29 cellular contexts compared by ENCODE assay signal in genomic region chr12:125003021-125003420, GRCh38.
"Had no signal": no experiment of that assay in that cellular context is flagged by ENCODE, and none has a peak within 500 bp of the region (broad histone marks: within the 10 kb centered on the region; RNA-seq: fewer than 3 reads in every experiment).

No MANE protein-coding gene starts in this region.

- H3K4me1 Mint-ChIP-seq: mesothelial cell of epicardium, neural progenitor cell had no signal

- H3K27me3 Mint-ChIP-seq: naive B cell; stimulated activated naive CD8-positive, alpha-beta T cell treated with anti-CD3 and anti-CD28 coated beads, Interleukin-15, Interleukin-2, amounts not matched to agents 100 ng/mL and 50 ng/mL, for 24 hours; type B pancreatic cell had no signal

- H3K9me3 ChIP-seq: left lung, lower lobe of right lung, pancreas, prostate gland, sigmoid colon, spleen, suprapubic skin, thoracic aorta, tibial artery, uterus had no signal

- H3K4me1 ChIP-seq: left lung, lower lobe of right lung, neural progenitor cell, pancreas, prostate gland, sigmoid colon, suprapubic skin, tibial artery, uterus had no signal

- ATAC-seq: left colon; left lung; lower lobe of right lung; natural killer cell; pancreas; right cardiac atrium; stimulated activated effector memory CD8-positive, alpha-beta T cell treated with anti-CD3 and anti-CD28 coated beads, Interleukin-12 subunit alpha, Interleukin-12 subunit beta, amount 100 ng/mL, for 72 hours had no signal

- H3K4me2 ChIP-seq: neural progenitor cell had no signal

- H3K36me3 Mint-ChIP-seq: immature natural killer cell, natural killer cell had no signal

- H3K9me3 Mint-ChIP-seq: immature natural killer cell; naive B cell; natural killer cell; stimulated activated effector memory CD8-positive, alpha-beta T cell treated with anti-CD3 and anti-CD28 coated beads, Interleukin-12 subunit alpha, Interleukin-12 subunit beta, amount 100 ng/mL, for 72 hours; stimulated activated naive CD8-positive, alpha-beta T cell treated with anti-CD3 and anti-CD28 coated beads, Interleukin-15, Interleukin-2, amounts not matched to agents 100 ng/mL and 50 ng/mL, for 24 hours; type B pancreatic cell had no signal

- H3K36me3 ChIP-seq: left lung, lower lobe of right lung, neural progenitor cell, pancreas, prostate gland, sigmoid colon, suprapubic skin, thoracic aorta, tibial artery, uterus had no signal

- H3K4me3 ChIP-seq: left lung, lower lobe of right lung, neural progenitor cell, pancreas, prostate gland, sigmoid colon, spleen, suprapubic skin, thoracic aorta, tibial artery, uterus had no signal

- H3K4me3 Mint-ChIP-seq: mesothelial cell of epicardium; natural killer cell; nephron progenitor cell; neural progenitor cell; stimulated activated effector memory CD8-positive, alpha-beta T cell treated with anti-CD3 and anti-CD28 coated beads, Interleukin-12 subunit alpha, Interleukin-12 subunit beta, amount 100 ng/mL, for 72 hours; stimulated activated naive CD8-positive, alpha-beta T cell treated with anti-CD3 and anti-CD28 coated beads, Interleukin-15, Interleukin-2, amounts not matched to agents 100 ng/mL and 50 ng/mL, for 24 hours; type B pancreatic cell had no signal

- H3K27me3 ChIP-seq: left lung, neural progenitor cell, pancreas, sigmoid colon, spleen, suprapubic skin, tibial artery, uterus had no signal

- H3K27ac Mint-ChIP-seq: mesothelial cell of epicardium; nephron progenitor cell; neural progenitor cell; stimulated activated naive CD8-positive, alpha-beta T cell treated with anti-CD3 and anti-CD28 coated beads, Interleukin-15, Interleukin-2, amounts not matched to agents 100 ng/mL and 50 ng/mL, for 24 hours; type B pancreatic cell had no signal

- H3K9ac ChIP-seq: neural progenitor cell had no signal

- H3K27ac ChIP-seq: left lung, lower lobe of right lung, neural progenitor cell, pancreas, prostate gland, sigmoid colon, spleen, suprapubic skin, thoracic aorta, tibial artery, uterus had no signal

- DNase-seq: hypothalamus; immature natural killer cell; left colon; lower lobe of right lung; mammary epithelial cell; mesenchymal stem cell; naive B cell; natural killer cell; nephron progenitor cell; nucleus accumbens; pancreas; retina; right cardiac atrium; sigmoid colon; small intestine; spleen; stimulated activated CD4-positive, alpha-beta T cell treated with anti-CD3 and anti-CD28 coated beads, Interleukin-4, amount 100 ng/mL, for 24 hours; stimulated activated naive CD4-positive, alpha-beta T cell; tibial artery; uterus had no signal

- H2AFZ ChIP-seq: neural progenitor cell had no signal
